Comparison of ENCODE assay signal across 9 cellular contexts in genomic region chr1:58575831-58576726, GRCh38. TPM values are rescaled to one million over a fixed set of nuclear protein-coding genes. Genes with fewer than 3 reads are reported as not detected.
DNase-seq lines count a peak whose midpoint lies in the region; ATAC-seq and TF ChIP-seq lines count a peak whose summit lies in the region.
"Had no signal": no experiment of that assay in that cellular context is flagged by ENCODE, and none has a peak within 500 bp of the region (broad histone marks: within the 10 kb centered on the region; RNA-seq: fewer than 3 reads in every experiment).

No MANE protein-coding gene starts in this region.

- H3K36me3 Mint-ChIP-seq in natural killer cell (no peaks in the 10 kb centered on the region), chondrocyte (ENCODE audit: low read depth) (peaks cover 2% of the 10 kb centered on the region)

- H3K27ac ChIP-seq in Panc1 (ENCODE audit: low read length): no peak overlapping the region

- CTCF ChIA-PET in Panc1 (lab: Charles Lee): no interaction called here

- no peak overlapping the region for H3K27ac Mint-ChIP-seq in natural killer cell
- no peak overlapping the region for H3K27ac Mint-ChIP-seq in chondrocyte (ENCODE audit: unreplicated experiment)

- H3K36me3 ChIP-seq in Panc1 (ENCODE audit: control insufficient read depth, insufficient read depth, low read length) (no peaks in the 10 kb centered on the region), endocrine pancreas (ENCODE audit: control insufficient read depth, insufficient read depth, low read length) (no peaks in the 10 kb centered on the region)

- no peaks in the 10 kb centered on the region for H3K4me1 ChIP-seq in Panc1 (ENCODE audit: control insufficient read depth, insufficient read depth, low read length)
- H3K4me1 ChIP-seq in endocrine pancreas (ENCODE audit: control insufficient read depth, insufficient read depth, low read length): no peaks in the 10 kb centered on the region

- H3K4me1 Mint-ChIP-seq in natural killer cell (peaks cover 6 to 16% of the 10 kb centered on the region in 2 donors), chondrocyte (ENCODE audit: low read depth) (peaks cover 12% of the 10 kb centered on the region)

- BruUV-seq in Panc1 (replicated peaks; lab: Mats Ljungman, UMichigan): no TSS peak

- in situ Hi-C loops in Panc1 (cut with HindIII; ENCODE audit: low pct_unique_long_range_greater_than_20kb, low sequenced_read_pairs): no loop called here

- ATAC-seq in Panc1 (peak; percentile 54), natural killer cell (peak in 2 of 3 donors; percentile 15 to 48), HG03039 (IDR thresholded peaks at IDR 0.05; ENCODE audit: unreplicated experiment) (no peak)

- peak overlapping the region; percentile 32 for H3K9ac ChIP-seq in endocrine pancreas (ENCODE audit: control insufficient read depth, insufficient read depth, low read length)

- H3K4me3 Mint-ChIP-seq in natural killer cell: peak overlapping the region; percentile 55
- H3K4me3 Mint-ChIP-seq in chondrocyte (ENCODE audit: unreplicated experiment): no peak overlapping the region

- TF ChIP-seq CTCF in AG10803 (conservative IDR thresholded peaks at IDR 0.05; ENCODE audit: low read length) (no peak), Panc1 (IDR thresholded peaks at IDR 0.05) (no peak), natural killer cell (IDR thresholded peaks at IDR 0.05) (no peak), chondrocyte (IDR thresholded peaks at IDR 0.05) (no peak)

- H3K9me3 Mint-ChIP-seq in natural killer cell: no peaks in the 10 kb centered on the region
- H3K9me3 Mint-ChIP-seq in chondrocyte (ENCODE audit: low read depth): no peaks in the 10 kb centered on the region

- H3K9me3 ChIP-seq in Panc1 (ENCODE audit: control insufficient read depth, insufficient read depth, low read depth, low read length): no peaks in the 10 kb centered on the region
- H3K9me3 ChIP-seq in endocrine pancreas (ENCODE audit: control insufficient read depth, low read length): no peaks in the 10 kb centered on the region

- POLR2A ChIA-PET in Panc1 (lab: Charles Lee): no interaction called here

- intact Hi-C loops in Panc1 (cut with micrococcal nuclease; ENCODE audit: unreplicated experiment): no loop called here
- intact Hi-C loops in natural killer cell (cut with micrococcal nuclease): no loop called here

- H3K27me3 ChIP-seq in Panc1 (ENCODE audit: control insufficient read depth, insufficient read depth, low read length): peaks cover 53% of the 10 kb centered on the region
- no peaks in the 10 kb centered on the region for H3K27me3 ChIP-seq in endocrine pancreas (ENCODE audit: control insufficient read depth, insufficient read depth, low read length)

- H3K4me3 ChIP-seq in AG10803 (ENCODE audit: low read length) (peak overlapping the region; percentile 41), Panc1 (ENCODE audit: low read depth in 2 of 2, low read length in 2 of 2) (peak overlapping the region; percentile 17 to 45), endocrine pancreas (ENCODE audit: control insufficient read depth, insufficient read depth, low read length) (no peak overlapping the region)

- H3K27me3 Mint-ChIP-seq in natural killer cell (ENCODE audit: low read depth in 2 of 2): peaks cover 53 to 70% of the 10 kb centered on the region in 2 donors
- peaks cover 34% of the 10 kb centered on the region for H3K27me3 Mint-ChIP-seq in chondrocyte (ENCODE audit: low read depth)

- no peak for DNase-seq in AG10803 (ENCODE audit: low read depth)
- DNase-seq in Panc1 (ENCODE audit: low read depth, low spot score): no peak
- no peak for DNase-seq in natural killer cell
- no peak for DNase-seq in chondrocyte (ENCODE audit: low spot score)
- no peak for DNase-seq in NCI-H2081 treated with DMSO at 0.1 percent for 48 hours (lab: John Stamatoyannopoulos, UW)
- no peak for DNase-seq in NCI-H510A treated with DMSO at 0.1 percent for 48 hours (lab: John Stamatoyannopoulos, UW)
- DNase-seq: GF-D8 had no signal

RNA-seq across cellular contexts. Expression of gene TACSTD2, which starts 1.0 kb away (rescaled TPM):
- total RNA-seq in Panc1 (2021; ENCODE audit: unreplicated experiment) (0.28 TPM), natural killer cell (under 1 TPM in 1 of 3 donors, not detected in 2; 0.21 TPM), chondrocyte (0.22 to 0.33 TPM (median 0.30 TPM) in 3 replicates)
- 0.22 TPM for polyA plus RNA-seq in Panc1 (2012; ENCODE audit: insufficient read length)

RNA-seq across cellular contexts. Expression of gene OMA1, which starts 29.6 kb away (rescaled TPM):
- total RNA-seq in Panc1 (2021; ENCODE audit: unreplicated experiment): 16.6 TPM
- polyA plus RNA-seq in Panc1 (2012; ENCODE audit: insufficient read length): 8.8 TPM
- 10 to 100 TPM; 27.2 to 41.1 (median 31.2) TPM for total RNA-seq in natural killer cell
- total RNA-seq in chondrocyte: 8.9 to 9.3 TPM (median 9.0 TPM) in 3 replicates
